Comparison of ENCODE assay signal across 11 cellular contexts in the genomic region with DNA sequence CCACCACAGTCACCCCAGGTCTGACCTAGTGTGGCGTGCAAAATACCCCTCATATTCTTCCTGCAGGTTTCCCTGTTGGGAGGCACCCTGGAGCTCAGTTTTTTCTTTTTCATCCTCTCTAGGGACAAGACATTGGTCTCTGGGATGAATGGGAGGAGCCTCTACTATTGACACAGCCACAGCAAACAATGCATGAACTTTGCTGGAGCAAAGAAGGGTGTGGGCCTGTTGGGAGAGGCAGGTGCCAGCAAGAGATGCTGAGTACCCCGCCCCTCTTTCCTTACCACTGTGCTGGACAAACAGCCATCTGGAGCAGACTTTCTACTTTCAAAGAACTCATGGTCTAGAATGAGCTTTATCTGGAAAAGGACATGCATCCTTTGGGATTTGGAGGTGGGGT. TPM values are rescaled to one million over a fixed set of nuclear protein-coding genes. Genes with fewer than 3 reads are reported as not detected.
DNase-seq lines count a peak whose midpoint lies in the region.
"Had no signal": no experiment of that assay in that cellular context is flagged by ENCODE, and none has a peak within 500 bp of the region (broad histone marks: within the 10 kb centered on the region; RNA-seq: fewer than 3 reads in every experiment).

No MANE protein-coding gene starts in this region.

- no peak overlapping the region for H2AK5ac ChIP-seq in neuronal stem cell (ENCODE audit: low read depth, low read length)

- H3K23ac ChIP-seq in neuronal stem cell (ENCODE audit: low read depth, low read length, poor library complexity): no peak overlapping the region

- no peaks in the 10 kb centered on the region for H3K79me1 ChIP-seq in neuronal stem cell (ENCODE audit: low read depth, low read length)

- H3K27ac ChIP-seq in mucosa of rectum (ENCODE audit: low read depth in 2 of 2, low read length in 2 of 2): peak overlapping the region; percentile 75 to 86
- no peak overlapping the region for H3K27ac ChIP-seq in neuronal stem cell (replicated peaks; ENCODE audit: low read length)
- H3K27ac ChIP-seq in substantia nigra (ENCODE audit: low read depth, low read length, poor library complexity, severe bottlenecking): no peak overlapping the region
- H3K27ac ChIP-seq: coronary artery, prostate gland had no signal

- DNase-seq in DMS79 treated with DMSO at 0.1 percent for 48 hours (lab: John Stamatoyannopoulos, UW) (peak; percentile 33), NCI-H2029 (lab: John Stamatoyannopoulos, UW) (peak; percentile 87), NCI-H748 treated with DMSO at 0.1 percent for 48 hours (lab: John Stamatoyannopoulos, UW) (peak; percentile 99), neuronal stem cell (ENCODE audit: low spot score) (no peak), middle frontal gyrus (ENCODE audit: extremely low spot score, low spot score) (no peak), substantia nigra (lab: John Stamatoyannopoulos, UW) (no peak)
- DNase-seq: activated gamma-delta T cell treated with Interleukin-2 at 50 U/mL for 16 hours, BE2C had no signal

- H2BK15ac ChIP-seq in neuronal stem cell (ENCODE audit: low read length): no peak overlapping the region

- H3K4ac ChIP-seq in neuronal stem cell (ENCODE audit: low read length): no peak overlapping the region

- no peak overlapping the region for H3K18ac ChIP-seq in neuronal stem cell (ENCODE audit: low read length)

- no peaks in the 10 kb centered on the region for H3K9me3 ChIP-seq in mucosa of rectum (ENCODE audit: control insufficient read depth in 2 of 2, low read length in 2 of 2)
- no peaks in the 10 kb centered on the region for H3K9me3 ChIP-seq in neuronal stem cell (replicated peaks in 1 of 2; ENCODE audit: control insufficient read depth in 2 of 2, insufficient read depth in 1 of 2, low read depth in 1 of 2, low read length in 2 of 2)
- H3K9me3 ChIP-seq: BE2C, prostate gland had no signal

- H3K4me2 ChIP-seq in neuronal stem cell (ENCODE audit: insufficient read depth, low read length, poor library complexity, severe bottlenecking): no peak overlapping the region

- no peak overlapping the region for H2BK5ac ChIP-seq in neuronal stem cell (ENCODE audit: low read length)

- H3K9ac ChIP-seq in mucosa of rectum (ENCODE audit: low read depth in 1 of 2, low read length in 2 of 2) (no peak overlapping the region), neuronal stem cell (ENCODE audit: low read depth, low read length, poor library complexity) (no peak overlapping the region)

- H3K4me3 ChIP-seq in mucosa of rectum (ENCODE audit: low read length in 2 of 2) (peak overlapping the region in 1 of 2 donors; percentile 28), neuronal stem cell (ENCODE audit: low read length in 2 of 2) (no peak overlapping the region)
- H3K4me3 ChIP-seq: coronary artery, prostate gland had no signal

- no peak overlapping the region for H4K8ac ChIP-seq in neuronal stem cell (ENCODE audit: low read depth, low read length)

- no CpG with 5 or more reads among the region's 2 CpGs for WGBS in neuronal stem cell (ENCODE audit: extremely low coverage in 2 of 2, insufficient read length in 2 of 2, insufficient replicate concordance in 1 of 2), 2 donors

- no peaks in the 10 kb centered on the region for H3K36me3 ChIP-seq in mucosa of rectum (ENCODE audit: control insufficient read depth in 2 of 2, insufficient read depth in 2 of 2, low read length in 2 of 2)
- no peaks in the 10 kb centered on the region for H3K36me3 ChIP-seq in neuronal stem cell (replicated peaks in 1 of 2; ENCODE audit: control insufficient read depth in 2 of 2, insufficient read depth in 2 of 2, low read length in 2 of 2)
- H3K36me3 ChIP-seq: BE2C, prostate gland had no signal

- H2AFZ ChIP-seq in neuronal stem cell (ENCODE audit: low read length): no peak overlapping the region

- H4K91ac ChIP-seq in neuronal stem cell (ENCODE audit: low read depth, low read length, poor library complexity): no peak overlapping the region

- H2BK12ac ChIP-seq in neuronal stem cell (ENCODE audit: low read length): no peak overlapping the region

- no peak overlapping the region for H2BK120ac ChIP-seq in neuronal stem cell (ENCODE audit: low read depth, low read length)

- H3K4me1 ChIP-seq in mucosa of rectum (ENCODE audit: control insufficient read depth in 2 of 2, insufficient read depth in 2 of 2, low read length in 2 of 2) (peaks cover 7 to 14% of the 10 kb centered on the region in 2 donors), neuronal stem cell (ENCODE audit: control insufficient read depth in 2 of 2, insufficient read depth in 1 of 2, low read depth in 1 of 2, low read length in 2 of 2) (peaks cover 0 to 8% of the 10 kb centered on the region in 2 donors)
- H3K4me1 ChIP-seq: BE2C, prostate gland had no signal

- H3K27me3 ChIP-seq in mucosa of rectum (ENCODE audit: control insufficient read depth in 2 of 2, insufficient read depth in 2 of 2, low read length in 2 of 2) (peaks cover 0 to 1% of the 10 kb centered on the region in 2 donors), neuronal stem cell (ENCODE audit: control insufficient read depth in 3 of 3, insufficient read depth in 3 of 3, low read depth in 1 of 3, low read length in 3 of 3) (peaks cover 0 to 8% (median 0%) of the 10 kb centered on the region in 3 experiments)
- H3K27me3 ChIP-seq: BE2C had no signal

- no peak overlapping the region for H3K14ac ChIP-seq in neuronal stem cell (ENCODE audit: low read length)

RNA-seq across cellular contexts. Expression of a gene that starts 10.1 kb away (rescaled TPM):
- polyA plus RNA-seq in neuronal stem cell (2013, experiment 1 of 2): 0.29 TPM
- polyA plus RNA-seq in neuronal stem cell (2013, experiment 2 of 2): 0.19 TPM

Comparison
In these comparisons a context has a peak if more than half of its experiments do, and no peak if none do; other contexts are left out.
1. DNase-seq: peak in DMS79 treated with DMSO at 0.1 percent for 48 hours (single experiment), NCI-H2029 (single experiment) and NCI-H748 treated with DMSO at 0.1 percent for 48 hours (single experiment); none in neuronal stem cell (single experiment), middle frontal gyrus (single experiment) and substantia nigra (0 of 49).
2. H3K27ac ChIP-seq: peak in mucosa of rectum (2 of 2); none in neuronal stem cell (single experiment) and substantia nigra (single experiment).